In genomic region chr1:169680377-169681019, GRCh38 we compare ENCODE assay signal across 11 cellular contexts. TPM values are rescaled to one million over a fixed set of nuclear protein-coding genes. Genes with fewer than 3 reads are reported as not detected.
DNase-seq lines count a peak whose midpoint lies in the region; ATAC-seq, FAIRE-seq and TF ChIP-seq lines count a peak whose summit lies in the region.
"Had no signal": no experiment of that assay in that cellular context is flagged by ENCODE, and none has a peak within 500 bp of the region (broad histone marks: within the 10 kb centered on the region; RNA-seq: fewer than 3 reads in every experiment).

No MANE protein-coding gene starts in this region.

- H3K9me3 ChIP-seq in BLaER1, result no peaks in the 10 kb centered on the region
- no peaks in the 10 kb centered on the region for H3K9me3 ChIP-seq in WERI-Rb-1 (ENCODE audit: severe bottlenecking)
- no peaks in the 10 kb centered on the region for H3K9me3 ChIP-seq in aorta (ENCODE audit: control insufficient read depth, low read length)

- no peaks in the 10 kb centered on the region for H3K36me3 Mint-ChIP-seq in activated naive CD4-positive, alpha-beta T cell treated with anti-CD3 and anti-CD28 coated beads, Interleukin-2, amount 50 U/mL, for 24 hours

- 0 out of 2 replicates have a peak overlapping the region, but pooled peaks have one; percentile 26 for H3K27ac ChIP-seq in BLaER1
- no peak overlapping the region for H3K27ac ChIP-seq in WERI-Rb-1
- no peak overlapping the region for H3K27ac ChIP-seq in aorta (ENCODE audit: low read depth in 1 of 2, low read length in 2 of 2)
- H3K27ac ChIP-seq in foreskin keratinocyte, result no peak overlapping the region

- intact Hi-C loops in aorta (cut with DNase I), result no loop called here

- H3K4me3 ChIP-seq in BLaER1 (no peak overlapping the region), WERI-Rb-1 (ENCODE audit: low read depth, low read length) (no peak overlapping the region), aorta (ENCODE audit: low read length in 2 of 2) (no peak overlapping the region)

- H3K4me3 Mint-ChIP-seq in activated naive CD4-positive, alpha-beta T cell treated with anti-CD3 and anti-CD28 coated beads, Interleukin-2, amount 50 U/mL, for 24 hours, result peak overlapping the region; percentile 69

- no peaks in the 10 kb centered on the region for H3K36me3 ChIP-seq in BLaER1
- no peaks in the 10 kb centered on the region for H3K36me3 ChIP-seq in WERI-Rb-1
- no peaks in the 10 kb centered on the region for H3K36me3 ChIP-seq in aorta (ENCODE audit: control insufficient read depth in 1 of 2, insufficient read depth in 2 of 2, low read length in 1 of 2)

- DNase-seq in GM19239 (ENCODE audit: insufficient read length, low spot score) (no peak), WERI-Rb-1 (no peak), aorta (no peak), SK-N-DZ (ENCODE audit: low spot score) (no peak), foreskin keratinocyte (no peak)
- DNase-seq: effector memory CD4-positive, alpha-beta T cell; mesenchymal stem cell had no signal

- no peaks in the 10 kb centered on the region for H3K9me3 Mint-ChIP-seq in activated naive CD4-positive, alpha-beta T cell treated with anti-CD3 and anti-CD28 coated beads, Interleukin-2, amount 50 U/mL, for 24 hours

- peak overlapping the region; percentile 48 for H3K4me2 ChIP-seq in BLaER1

- no peaks in the 10 kb centered on the region for H4K20me1 ChIP-seq in BLaER1

- H3K27me3 Mint-ChIP-seq in activated naive CD4-positive, alpha-beta T cell treated with anti-CD3 and anti-CD28 coated beads, Interleukin-2, amount 50 U/mL, for 24 hours, result no peaks in the 10 kb centered on the region

- peak; percentile 47 for ATAC-seq in HG03175 (IDR thresholded peaks at IDR 0.05; ENCODE audit: unreplicated experiment)
- no peak for ATAC-seq in aorta (ENCODE audit: low FRiP score)
- ATAC-seq in foreskin keratinocyte, result no peak

- 37 to 38% methylated on average over 6 of the region's 6 CpGs for WGBS in aorta, 2 donors

- H3K9ac ChIP-seq in BLaER1, result no peak overlapping the region

- H3K4me1 ChIP-seq in BLaER1 (peaks cover 40% of the 10 kb centered on the region), aorta (ENCODE audit: control insufficient read depth in 1 of 2, insufficient read depth in 2 of 2, low read length in 2 of 2) (no peaks in the 10 kb centered on the region), foreskin keratinocyte (no peaks in the 10 kb centered on the region)

- TF ChIP-seq CTCF in WERI-Rb-1 (IDR thresholded peaks at IDR 0.05; ENCODE audit: low read depth, low read length), result no peak
- no peak for TF ChIP-seq CTCF in foreskin keratinocyte (conservative IDR thresholded peaks at IDR 0.05)

- peaks cover 66% of the 10 kb centered on the region for H3K4me1 Mint-ChIP-seq in activated naive CD4-positive, alpha-beta T cell treated with anti-CD3 and anti-CD28 coated beads, Interleukin-2, amount 50 U/mL, for 24 hours

- H3K27me3 ChIP-seq in BLaER1, result no peaks in the 10 kb centered on the region
- no peaks in the 10 kb centered on the region for H3K27me3 ChIP-seq in WERI-Rb-1 (ENCODE audit: insufficient read depth, low read depth, severe bottlenecking)
- H3K27me3 ChIP-seq in aorta (ENCODE audit: control insufficient read depth in 1 of 2, insufficient read depth in 2 of 2, low read length in 1 of 2), result no peaks in the 10 kb centered on the region
- H3K27me3 ChIP-seq in foreskin keratinocyte, result peaks cover 31% of the 10 kb centered on the region

- H3K27ac Mint-ChIP-seq in activated naive CD4-positive, alpha-beta T cell treated with anti-CD3 and anti-CD28 coated beads, Interleukin-2, amount 50 U/mL, for 24 hours, result peak overlapping the region; percentile 95

- FAIRE-seq in GM19239 (lab: Jason Lieb, UNC), result peak; percentile 92

RNA-seq across cellular contexts. Expression of gene SELL, which starts 30.9 kb away (rescaled TPM):
- total RNA-seq in aorta (10 to 100 TPM; 10.3 to 11.4 TPM), foreskin keratinocyte (not detected in 2 replicates)
- polyA plus RNA-seq in aorta (10 to 100 TPM in 1 of 2 donors, 1 to 10 TPM in 1; 2.0 to 12.8 TPM), foreskin keratinocyte (0.03 TPM in 1 of 2 replicates, not detected in the other)
- polyA plus RNA-seq in SK-N-DZ (2014; cell fraction: cytosol; rRNA removed), result not detected in 2 replicates
- polyA plus RNA-seq in SK-N-DZ (2014; cell fraction: nucleus; rRNA removed), result not detected in 2 replicates
- total RNA-seq: HT1080 had no signal

RNA-seq across cellular contexts. Expression of gene SELP, which starts 50.6 kb away (rescaled TPM):
- total RNA-seq in aorta (10 to 100 TPM in 1 of 2 donors, 1 to 10 TPM in 1; 9.1 to 42.5 TPM), foreskin keratinocyte (not detected in 2 replicates)
- polyA plus RNA-seq in aorta (10 to 100 TPM in 1 of 2 donors, 1 to 10 TPM in 1; 8.6 to 16.4 TPM), foreskin keratinocyte (not detected in 2 replicates)
- polyA plus RNA-seq in SK-N-DZ (2014; cell fraction: cytosol; rRNA removed), result not detected in 2 replicates
- polyA plus RNA-seq in SK-N-DZ (2014; cell fraction: nucleus; rRNA removed), result not detected in 2 replicates
- total RNA-seq: HT1080 had no signal

RNA-seq across cellular contexts. Expression of gene SELE, which starts 53.4 kb away (rescaled TPM):
- total RNA-seq in aorta, result 10 to 100 TPM; 14.8 to 38.8 TPM
- under 1 TPM in 1 of 2 donors, not detected in 1; 0.18 TPM for polyA plus RNA-seq in aorta
- polyA plus RNA-seq in SK-N-DZ (2014; cell fraction: cytosol; rRNA removed), result not detected in 2 replicates
- polyA plus RNA-seq in SK-N-DZ (2014; cell fraction: nucleus; rRNA removed), result not detected in 2 replicates
- not detected in 2 replicates for total RNA-seq in foreskin keratinocyte
- polyA plus RNA-seq in foreskin keratinocyte, result not detected in 2 replicates
- total RNA-seq: HT1080 had no signal

Comparison
In these comparisons a context has a peak if more than half of its experiments do, and no peak if none do; other contexts are left out.
1. RNA of gene SELL, which starts 30.9 kb away (total RNA-seq): 10.3 to 11.4 TPM in aorta; not detected in foreskin keratinocyte; every median in the first group is over 10 times any median in the second.
2. RNA of gene SELP, which starts 50.6 kb away (total RNA-seq): 9.1 to 42.5 TPM in aorta; not detected in foreskin keratinocyte; every median in the first group is over 10 times any median in the second.
3. RNA of gene SELE, which starts 53.4 kb away (total RNA-seq): 14.8 to 38.8 TPM in aorta; not detected in foreskin keratinocyte; every median in the first group is over 10 times any median in the second.